25 cellular contexts compared by ENCODE assay signal in genomic region chr12:43208627-43209026, GRCh38.
DNase-seq lines count a peak whose midpoint lies in the region; ATAC-seq, FAIRE-seq and TF ChIP-seq lines count a peak whose summit lies in the region.
"Had no signal": no experiment of that assay in that cellular context is flagged by ENCODE, and none has a peak within 500 bp of the region (broad histone marks: within the 10 kb centered on the region; RNA-seq: fewer than 3 reads in every experiment).

No MANE protein-coding gene starts in this region.

- no peaks in the 10 kb centered on the region for H4K20me1 ChIP-seq in keratinocyte (ENCODE audit: control insufficient read depth, extremely low read depth, insufficient read depth, low read length)
- H4K20me1 ChIP-seq: BLaER1 treated with 17β-estradiol and CSF1 and Interleukin-3, amounts not matched to agents 10 nM and 100 nM had no signal

- no peaks in the 10 kb centered on the region for H3K27me3 ChIP-seq in keratinocyte (ENCODE audit: control insufficient read depth, extremely low read depth, insufficient read depth, low read length)
- H3K27me3 ChIP-seq in breast epithelium, result no peaks in the 10 kb centered on the region
- H3K27me3 ChIP-seq: BLaER1 treated with 17β-estradiol and CSF1 and Interleukin-3, amounts not matched to agents 10 nM and 100 nM; dorsolateral prefrontal cortex; ovary had no signal

- CTCF ChIA-PET in GM10248 (lab: Yijun Ruan, JAX), result no interaction called here

- no peak overlapping the region for H3K9ac ChIP-seq in keratinocyte (ENCODE audit: control insufficient read depth, extremely low read depth, insufficient read depth, low read length)
- H3K9ac ChIP-seq: BLaER1 treated with 17β-estradiol and CSF1 and Interleukin-3, amounts not matched to agents 10 nM and 100 nM had no signal

- peak; percentile 87 for DNase-seq in Caki2 (ENCODE audit: low read depth)
- DNase-seq in astrocyte of the hippocampus (ENCODE audit: low read depth, low spot score), result peak; percentile 10
- DNase-seq in keratinocyte (ENCODE audit: low read depth, low spot score), result no peak
- peak; percentile 60 for DNase-seq in sciatic nerve (ENCODE audit: low spot score)
- DNase-seq in pons (ENCODE audit: low spot score), result no peak
- DNase-seq in GM10248 (ENCODE audit: extremely low spot score), result no peak
- no peak for DNase-seq in breast epithelium (ENCODE audit: low spot score in 2 of 2)
- DNase-seq in stimulated activated naive CD4-positive, alpha-beta T cell (lab: John Stamatoyannopoulos, UW), result no peak
- DNase-seq: activated B cell treated with CpG ODN at 0.5 μM for 24 hours; activated CD4-positive, alpha-beta memory T cell treated with anti-CD3 and anti-CD28 coated beads for 36 hours; Calu3; dorsolateral prefrontal cortex; left colon; naive thymus-derived CD4-positive, alpha-beta T cell; NCI-H1694 treated with DMSO at 0.1 percent for 48 hours; NCI-H2227 treated with DMSO at 0.1 percent for 48 hours; NCI-H748 treated with DMSO at 0.1 percent for 48 hours; ovary; stimulated activated CD4-positive, alpha-beta T cell treated with anti-CD3 and anti-CD28 coated beads, Interleukin-4, amount 100 ng/mL, for 1 hour; stimulated activated naive CD4-positive, alpha-beta T cell treated with Interleukin-2 at 50 U/mL for 16 hours; T1000 had no signal

- H2AFZ ChIP-seq in keratinocyte (ENCODE audit: control insufficient read depth, low read length), result no peak overlapping the region

- no peaks in the 10 kb centered on the region for H3K9me3 ChIP-seq in keratinocyte (ENCODE audit: control insufficient read depth, low read depth, low read length)
- H3K9me3 ChIP-seq in breast epithelium, result no peaks in the 10 kb centered on the region
- H3K9me3 ChIP-seq: BLaER1 treated with 17β-estradiol and CSF1 and Interleukin-3, amounts not matched to agents 10 nM and 100 nM; ovary had no signal

- FAIRE-seq in keratinocyte (lab: Jason Lieb, UNC), result peak; percentile 26

- in situ Hi-C loops in Caki2 (cut with HindIII; ENCODE audit: low pct_unique_long_range_greater_than_20kb, low sequenced_read_pairs), result no loop called here

- H3K27ac ChIP-seq in keratinocyte (ENCODE audit: control insufficient read depth, insufficient read depth, low read length) (no peak overlapping the region), breast epithelium (no peak overlapping the region)
- H3K27ac ChIP-seq: BLaER1 treated with 17β-estradiol and CSF1 and Interleukin-3, amounts not matched to agents 10 nM and 100 nM; dorsolateral prefrontal cortex; epithelial cell of prostate; ovary; skin epidermis had no signal

- H3K4me2 ChIP-seq in keratinocyte (ENCODE audit: control insufficient read depth, extremely low read depth, insufficient read depth, low read depth, low read length), result no peak overlapping the region
- H3K4me2 ChIP-seq: BLaER1 treated with 17β-estradiol and CSF1 and Interleukin-3, amounts not matched to agents 10 nM and 100 nM had no signal

- ATAC-seq in sciatic nerve, result peak; percentile 94
- ATAC-seq: left colon; naive thymus-derived CD4-positive, alpha-beta T cell; Right ventricle myocardium inferior had no signal

- no peaks in the 10 kb centered on the region for H3K79me2 ChIP-seq in keratinocyte (ENCODE audit: control insufficient read depth, insufficient read depth, low read length)

- H3K4me3 ChIP-seq in keratinocyte (ENCODE audit: control insufficient read depth in 2 of 3, extremely low read depth in 1 of 3, insufficient read depth in 2 of 3, low read depth in 1 of 3, low read length in 3 of 3) (no peak overlapping the region), breast epithelium (no peak overlapping the region)
- H3K4me3 ChIP-seq: BLaER1 treated with 17β-estradiol and CSF1 and Interleukin-3, amounts not matched to agents 10 nM and 100 nM; dorsolateral prefrontal cortex; ovary; skin epidermis had no signal

- dilution Hi-C loops in keratinocyte (cut with MboI; ENCODE audit: extremely low pct_ligation_motif_present, low sequenced_read_pairs), result no loop called here

- H3K36me3 ChIP-seq in keratinocyte (ENCODE audit: control insufficient read depth in 2 of 2, extremely low read depth in 1 of 2, insufficient read depth in 2 of 2, low read length in 2 of 2) (no peaks in the 10 kb centered on the region), breast epithelium (no peaks in the 10 kb centered on the region)
- H3K36me3 ChIP-seq: BLaER1 treated with 17β-estradiol and CSF1 and Interleukin-3, amounts not matched to agents 10 nM and 100 nM; ovary had no signal

- H3K4me1 ChIP-seq in keratinocyte (ENCODE audit: control insufficient read depth, extremely low read depth, insufficient read depth, low read length) (peaks cover 6% of the 10 kb centered on the region), breast epithelium (no peaks in the 10 kb centered on the region)

- TF ChIP-seq CTCF in keratinocyte (optimal IDR thresholded peaks at IDR 0.05 in 1 of 3, IDR thresholded peaks at IDR 0.05 in 1 of 3, conservative IDR thresholded peaks at IDR 0.05 in 1 of 3; ENCODE audit: extremely low read depth in 1 of 3, insufficient read depth in 2 of 3, low read length in 3 of 3) (no peak), GM10248 (IDR thresholded peaks at IDR 0.05; ENCODE audit: control extremely low read depth, extremely low read depth, low read depth, missing control alignments) (no peak), breast epithelium (IDR thresholded peaks at IDR 0.05) (no peak)

- no peaks in the 10 kb centered on the region for H3K9me1 ChIP-seq in keratinocyte (ENCODE audit: control insufficient read depth, extremely low read depth, insufficient read depth, low read length)

- TF ChIP-seq POLR2A in breast epithelium (IDR thresholded peaks at IDR 0.05), result no peak

- POLR2A ChIA-PET in GM10248 (lab: Yijun Ruan, JAX), result no interaction called here

- intact Hi-C loops in sciatic nerve (cut with DNase I), result no loop called here
- intact Hi-C loops in breast epithelium (cut with DNase I; ENCODE audit: low total_unique reads), result no loop called here

Comparison
In these comparisons a context has a peak if more than half of its experiments do, and no peak if none do; other contexts are left out.
1. DNase-seq: peak in Caki2 (single experiment), astrocyte of the hippocampus (single experiment) and sciatic nerve (single experiment); none in keratinocyte (single experiment), pons (single experiment), GM10248 (single experiment), breast epithelium (0 of 2) and stimulated activated naive CD4-positive, alpha-beta T cell (0 of 6).